ENCODE assay signal across 31 cellular contexts in the genomic region with DNA sequence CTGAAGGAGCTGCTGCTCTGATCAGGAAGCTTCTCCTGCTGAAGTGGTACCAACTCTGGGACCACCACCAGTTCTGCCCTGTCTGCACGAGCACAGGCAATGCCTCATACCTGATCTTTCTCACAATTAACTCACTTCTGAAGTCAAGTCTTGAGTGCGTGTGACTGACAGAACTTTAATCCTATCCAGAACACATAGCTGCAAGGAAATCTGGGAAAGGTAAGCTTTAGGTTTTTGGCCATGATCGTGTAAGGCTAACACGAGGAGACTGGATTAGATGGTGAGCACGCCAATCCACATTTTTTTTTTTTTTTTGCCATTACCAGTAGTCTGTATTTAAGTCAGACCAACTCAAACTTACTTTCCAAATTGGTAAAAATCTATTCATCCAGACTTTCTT.
"Had no signal": no experiment of that assay in that cellular context is flagged by ENCODE, and none has a peak within 500 bp of the region (broad histone marks: within the 10 kb centered on the region; RNA-seq: fewer than 3 reads in every experiment).

No MANE protein-coding gene starts in this region.

- DNase-seq: activated CD4-positive, alpha-beta T cell treated with anti-CD3 and anti-CD28 coated beads for 1 hour; activated CD4-positive, alpha-beta T cell treated with anti-CD3 and anti-CD28 coated beads for 4 hours; activated CD4-positive, alpha-beta T cell treated with anti-CD3 and anti-CD28 coated beads, Interleukin-2, amount 50 U/mL, for 1 hour; activated CD4-positive, alpha-beta T cell treated with anti-CD3 and anti-CD28 coated beads, Interleukin-2, amount 50 U/mL, for 48 hours; activated CD8-positive, alpha-beta memory T cell treated with anti-CD3 and anti-CD28 coated beads for 24 hours; activated CD8-positive, alpha-beta T cell treated with anti-CD3 and anti-CD28 coated beads for 36 hours; activated effector memory CD4-positive, alpha-beta T cell treated with Interleukin-2 at 50 U/mL for 16 hours; activated gamma-delta T cell treated with Interleukin-2 at 50 U/mL for 16 hours; activated naive CD4-positive, alpha-beta T cell treated with anti-CD3 and anti-CD28 coated beads for 36 hours; activated naive CD8-positive, alpha-beta T cell treated with anti-CD3 and anti-CD28 coated beads for 36 hours; activated naive CD8-positive, alpha-beta T cell treated with anti-CD3 and anti-CD28 coated beads, Interleukin-2, amount 50 U/mL, for 24 hours; activated T-cell treated with anti-CD3 and anti-CD28 coated beads, Interleukin-2, amount 50 U/mL, for 4 hours; adrenal gland; amygdala; aorta; central memory CD4-positive, alpha-beta T cell; cerebellar nuclear complex; colonic mucosa; effector CD8-positive, alpha-beta T cell; glutamatergic neuron; heart left ventricle; T-helper 2 cell had no signal

- H3K9me3 Mint-ChIP-seq: activated CD8-positive, alpha-beta T cell treated with anti-CD3 and anti-CD28 coated beads for 36 hours; activated naive CD4-positive, alpha-beta T cell treated with anti-CD3 and anti-CD28 coated beads for 36 hours; activated naive CD4-positive, alpha-beta T cell treated with anti-CD3 and anti-CD28 coated beads, Interleukin-2, amount 50 U/mL, for 24 hours; activated naive CD8-positive, alpha-beta T cell treated with anti-CD3 and anti-CD28 coated beads for 36 hours; activated naive CD8-positive, alpha-beta T cell treated with anti-CD3 and anti-CD28 coated beads, Interleukin-2, amount 50 U/mL, for 24 hours; activated T-cell treated with anti-CD3 and anti-CD28 coated beads, Interleukin-2, amount 50 U/mL, for 4 hours; activated T-helper 17 cell treated with anti-CD3 and anti-CD28 coated beads, Interleukin-2, amount 50 U/mL, for 72 hours had no signal

- H3K27ac Mint-ChIP-seq: activated CD8-positive, alpha-beta T cell treated with anti-CD3 and anti-CD28 coated beads for 36 hours; activated naive CD4-positive, alpha-beta T cell treated with anti-CD3 and anti-CD28 coated beads for 36 hours; activated naive CD4-positive, alpha-beta T cell treated with anti-CD3 and anti-CD28 coated beads, Interleukin-2, amount 50 U/mL, for 24 hours; activated naive CD8-positive, alpha-beta T cell treated with anti-CD3 and anti-CD28 coated beads for 36 hours; activated naive CD8-positive, alpha-beta T cell treated with anti-CD3 and anti-CD28 coated beads, Interleukin-2, amount 50 U/mL, for 24 hours; activated T-helper 17 cell treated with anti-CD3 and anti-CD28 coated beads, Interleukin-2, amount 50 U/mL, for 72 hours; brain; WTC11 had no signal

- H3K4me3 ChIP-seq: adrenal gland, breast epithelium, cardiac muscle cell, colonic mucosa, heart left ventricle had no signal

- H3K4me3 Mint-ChIP-seq: activated CD8-positive, alpha-beta T cell treated with anti-CD3 and anti-CD28 coated beads for 36 hours; activated naive CD4-positive, alpha-beta T cell treated with anti-CD3 and anti-CD28 coated beads for 36 hours; activated naive CD4-positive, alpha-beta T cell treated with anti-CD3 and anti-CD28 coated beads, Interleukin-2, amount 50 U/mL, for 24 hours; activated naive CD8-positive, alpha-beta T cell treated with anti-CD3 and anti-CD28 coated beads for 36 hours; activated naive CD8-positive, alpha-beta T cell treated with anti-CD3 and anti-CD28 coated beads, Interleukin-2, amount 50 U/mL, for 24 hours; activated T-cell treated with anti-CD3 and anti-CD28 coated beads, Interleukin-2, amount 50 U/mL, for 4 hours; activated T-helper 17 cell treated with anti-CD3 and anti-CD28 coated beads, Interleukin-2, amount 50 U/mL, for 72 hours; brain; WTC11 had no signal

- H3K4me1 Mint-ChIP-seq: brain, WTC11 had no signal

- H3K4me1 ChIP-seq: adrenal gland, breast epithelium, colonic mucosa had no signal

- H3K9me3 ChIP-seq: adrenal gland, breast epithelium, colonic mucosa, heart left ventricle had no signal

- H3K27me3 ChIP-seq: adrenal gland, breast epithelium, cardiac muscle cell, colonic mucosa, heart left ventricle had no signal

- ATAC-seq: activated CD8-positive, alpha-beta T cell treated with anti-CD3 and anti-CD28 coated beads for 36 hours; activated naive CD8-positive, alpha-beta T cell treated with anti-CD3 and anti-CD28 coated beads, Interleukin-2, amount 50 U/mL, for 24 hours; activated T-cell treated with anti-CD3 and anti-CD28 coated beads, Interleukin-2, amount 50 U/mL, for 4 hours; activated T-helper 17 cell treated with anti-CD3 and anti-CD28 coated beads, Interleukin-2, amount 50 U/mL, for 72 hours; esophagus mucosa; heart left ventricle; WTC11 had no signal

- H3K36me3 Mint-ChIP-seq: activated naive CD4-positive, alpha-beta T cell treated with anti-CD3 and anti-CD28 coated beads, Interleukin-2, amount 50 U/mL, for 24 hours; activated naive CD8-positive, alpha-beta T cell treated with anti-CD3 and anti-CD28 coated beads for 36 hours; brain; WTC11 had no signal

- FAIRE-seq: endometrium, frontal cortex had no signal

- H3K36me3 ChIP-seq: adrenal gland, breast epithelium, cardiac muscle cell, colonic mucosa, heart left ventricle had no signal

- H3K27ac ChIP-seq: adrenal gland, breast epithelium, cardiac muscle cell, colonic mucosa, heart left ventricle had no signal
